1 cellular context compared by ENCODE assay signal in the genomic region with DNA sequence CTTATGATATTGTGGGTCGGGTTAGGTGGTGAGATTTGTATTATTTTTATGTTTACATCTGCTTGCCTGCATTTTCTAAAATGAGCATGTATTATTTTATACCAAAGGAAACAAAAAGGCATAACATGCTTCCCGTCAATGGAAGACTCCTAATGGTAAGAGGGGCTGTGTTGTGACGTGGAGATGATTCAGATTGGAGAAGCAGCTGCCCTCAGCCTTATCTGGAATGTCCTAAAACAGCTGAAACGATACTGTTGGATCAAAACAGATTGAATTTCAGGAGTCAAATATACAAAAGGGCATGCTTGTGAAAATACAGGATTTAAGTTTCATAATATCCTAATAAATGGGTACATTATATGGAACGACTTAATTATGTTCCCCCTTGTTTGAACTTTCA.
TF ChIP-seq lines count a peak whose summit lies in the region.

No MANE protein-coding gene starts in this region.

TF ChIP-seq in SK-N-SH treated with all-trans-retinoic acid at 6 μM for 48 hours, 23 proteins besides CTCF, POLR2A, EP300 and RAD21 (continued from another document):
- TF ChIP-seq TOX (CRISPR knock-in tag; IDR thresholded peaks at IDR 0.05; ENCODE audit: borderline replicate concordance) (no peak), SNAI2 (CRISPR knock-in tag; IDR thresholded peaks at IDR 0.05) (no peak), ZFP3 (CRISPR knock-in tag; IDR thresholded peaks at IDR 0.05) (no peak), CSDC2 (CRISPR knock-in tag; IDR thresholded peaks at IDR 0.05) (no peak), BACH2 (CRISPR knock-in tag; IDR thresholded peaks at IDR 0.05; ENCODE audit: borderline replicate concordance) (no peak)
